1 cellular context compared by ENCODE assay signal in genomic region chr1:16394178-16394521, GRCh38.
TF ChIP-seq lines count a peak whose summit lies in the region.

No MANE protein-coding gene starts in this region.

TF ChIP-seq in WTC11, 78 proteins besides CTCF, POLR2A, EP300 and RAD21:
- TF ChIP-seq E2F5 (CRISPR knock-in tag; IDR thresholded peaks at IDR 0.05) (no peak), MAX (CRISPR knock-in tag; IDR thresholded peaks at IDR 0.05) (no peak), ETV6 (CRISPR knock-in tag; IDR thresholded peaks at IDR 0.05) (no peak), CDX4 (CRISPR knock-in tag; IDR thresholded peaks at IDR 0.05; ENCODE audit: borderline replicate concordance) (no peak), NFATC4 (CRISPR knock-in tag; IDR thresholded peaks at IDR 0.05) (no peak)
TF ChIP-seq in WTC11: peak in this region for 0.
